1 cellular context compared by ENCODE assay signal in the genomic region with DNA sequence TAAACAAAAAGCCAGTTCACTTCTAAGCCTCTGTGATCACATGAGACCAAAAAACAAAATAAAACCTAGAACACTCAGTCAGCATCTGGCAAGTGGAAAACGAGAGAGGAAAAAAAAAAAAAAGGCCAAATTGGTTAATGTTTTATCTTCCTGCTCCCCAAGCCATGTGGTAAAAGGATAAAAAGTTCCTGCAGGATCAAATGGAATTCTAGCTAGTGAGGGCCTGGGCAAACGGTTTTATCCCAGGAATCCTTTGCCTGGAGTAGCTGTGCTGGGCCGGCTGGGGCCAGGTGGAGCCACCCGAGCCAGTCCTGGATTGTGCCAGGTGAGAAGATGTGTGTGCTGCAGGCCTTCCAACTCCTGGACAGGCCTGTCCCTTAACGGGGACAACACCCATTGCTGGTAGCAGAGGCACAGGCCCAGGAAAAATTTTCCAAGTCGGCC.
TF ChIP-seq lines count a peak whose summit lies in the region.

No MANE protein-coding gene starts in this region.

TF ChIP-seq in GM23338, 12 proteins besides CTCF, POLR2A, EP300 and RAD21 (continued from another document):
- no peak for TF ChIP-seq STAT1 (IDR thresholded peaks at IDR 0.05; ENCODE audit: unreplicated experiment)
- TF ChIP-seq EZH2 (IDR thresholded peaks at IDR 0.05; ENCODE audit: low read depth, unreplicated experiment): no peak
- TF ChIP-seq, protein P1, sequence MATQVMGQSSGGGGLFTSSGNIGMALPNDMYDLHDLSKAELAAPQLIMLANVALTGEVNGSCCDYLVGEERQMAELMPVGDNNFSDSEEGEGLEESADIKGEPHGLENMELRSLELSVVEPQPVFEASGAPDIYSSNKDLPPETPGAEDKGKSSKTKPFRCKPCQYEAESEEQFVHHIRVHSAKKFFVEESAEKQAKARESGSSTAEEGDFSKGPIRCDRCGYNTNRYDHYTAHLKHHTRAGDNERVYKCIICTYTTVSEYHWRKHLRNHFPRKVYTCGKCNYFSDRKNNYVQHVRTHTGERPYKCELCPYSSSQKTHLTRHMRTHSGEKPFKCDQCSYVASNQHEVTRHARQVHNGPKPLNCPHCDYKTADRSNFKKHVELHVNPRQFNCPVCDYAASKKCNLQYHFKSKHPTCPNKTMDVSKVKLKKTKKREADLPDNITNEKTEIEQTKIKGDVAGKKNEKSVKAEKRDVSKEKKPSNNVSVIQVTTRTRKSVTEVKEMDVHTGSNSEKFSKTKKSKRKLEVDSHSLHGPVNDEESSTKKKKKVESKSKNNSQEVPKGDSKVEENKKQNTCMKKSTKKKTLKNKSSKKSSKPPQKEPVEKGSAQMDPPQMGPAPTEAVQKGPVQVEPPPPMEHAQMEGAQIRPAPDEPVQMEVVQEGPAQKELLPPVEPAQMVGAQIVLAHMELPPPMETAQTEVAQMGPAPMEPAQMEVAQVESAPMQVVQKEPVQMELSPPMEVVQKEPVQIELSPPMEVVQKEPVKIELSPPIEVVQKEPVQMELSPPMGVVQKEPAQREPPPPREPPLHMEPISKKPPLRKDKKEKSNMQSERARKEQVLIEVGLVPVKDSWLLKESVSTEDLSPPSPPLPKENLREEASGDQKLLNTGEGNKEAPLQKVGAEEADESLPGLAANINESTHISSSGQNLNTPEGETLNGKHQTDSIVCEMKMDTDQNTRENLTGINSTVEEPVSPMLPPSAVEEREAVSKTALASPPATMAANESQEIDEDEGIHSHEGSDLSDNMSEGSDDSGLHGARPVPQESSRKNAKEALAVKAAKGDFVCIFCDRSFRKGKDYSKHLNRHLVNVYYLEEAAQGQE (IDR thresholded peaks at IDR 0.05; ENCODE audit: unreplicated experiment): no peak
- TF ChIP-seq ZNF331 (CRISPR knock-in tag; IDR thresholded peaks at IDR 0.05; ENCODE audit: low read depth): no peak
